ENCODE assay signal across 12 cellular contexts in the genomic region with DNA sequence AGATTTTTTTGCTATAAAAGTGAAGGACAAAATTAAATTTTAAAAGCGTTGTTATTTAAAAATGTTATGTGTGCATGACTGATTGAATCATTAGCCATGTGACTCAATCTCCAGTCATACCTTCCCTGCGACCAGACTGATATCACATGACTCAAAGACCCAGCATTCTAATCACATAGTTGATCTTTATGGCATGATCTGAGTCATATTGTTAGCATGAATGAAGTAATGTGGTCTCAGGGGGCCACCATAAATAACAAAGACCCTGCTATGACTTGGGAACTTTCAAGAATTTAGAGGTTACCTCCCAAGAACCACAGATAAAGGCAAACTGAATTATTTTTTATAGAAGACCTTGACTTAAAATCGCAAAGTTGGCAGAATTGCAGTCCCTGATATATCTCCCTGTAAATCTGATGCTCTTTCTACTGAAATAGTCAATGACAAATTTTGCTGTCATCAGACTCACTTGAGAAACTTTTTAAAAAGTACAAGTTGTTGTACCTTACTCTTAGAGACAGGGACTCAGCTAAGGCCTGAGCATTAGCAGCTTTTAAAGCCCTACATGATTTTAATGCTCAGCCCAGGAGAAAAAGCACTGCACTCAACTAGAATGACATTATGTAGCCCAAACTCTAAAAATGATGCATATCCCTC.
DNase-seq lines count a peak whose midpoint lies in the region; ATAC-seq and TF ChIP-seq lines count a peak whose summit lies in the region.
"Had no signal": no experiment of that assay in that cellular context is flagged by ENCODE, and none has a peak within 500 bp of the region (broad histone marks: within the 10 kb centered on the region; RNA-seq: fewer than 3 reads in every experiment).

No MANE protein-coding gene starts in this region.

- no peak for TF ChIP-seq CTCF in HFF-Myc (IDR thresholded peaks at IDR 0.05; ENCODE audit: low read depth, low read length, missing control alignments)

- DNase-seq in A172 (ENCODE audit: low spot score) (peak; percentile 96), HFF-Myc (ENCODE audit: extremely low read depth, low read depth) (peak; percentile 24), SK-N-MC (ENCODE audit: low read depth, low spot score) (no peak), fibroblast of the conjunctiva (ENCODE audit: low read depth) (peak; percentile 14), cerebellar nuclear complex (lab: John Stamatoyannopoulos, UW) (no peak), NCI-H1417 (lab: John Stamatoyannopoulos, UW) (no peak)
- DNase-seq in activated CD8-positive, alpha-beta memory T cell treated with anti-CD3 and anti-CD28 coated beads for 24 hours, result no peak
- DNase-seq: activated T-cell treated with anti-CD3 and anti-CD28 coated beads for 4 hours, body of pancreas had no signal

- no peaks in the 10 kb centered on the region for H3K9me3 ChIP-seq in SK-N-MC (ENCODE audit: low read depth, low read length)
- H3K9me3 ChIP-seq: body of pancreas, neutrophil had no signal

- H3K4me3 ChIP-seq in HFF-Myc (replicated peaks; ENCODE audit: low read depth, low read length) (no peak overlapping the region), SK-N-MC (no peak overlapping the region)
- H3K4me3 ChIP-seq: body of pancreas, PC-9 had no signal

- peak overlapping the region; percentile 62; the same call in 1 of the 2 replicates for H3K27ac ChIP-seq in SK-N-MC
- H3K27ac ChIP-seq: body of pancreas, neutrophil, PC-9 had no signal

- no peak overlapping the region for H3K9ac ChIP-seq in SK-N-MC (ENCODE audit: insufficient read length)

- no peak for ATAC-seq in HG02763 (IDR thresholded peaks at IDR 0.05; ENCODE audit: unreplicated experiment)
- ATAC-seq: body of pancreas had no signal

- H3K36me3 ChIP-seq in SK-N-MC (ENCODE audit: insufficient read depth, low read length), result no peaks in the 10 kb centered on the region
- H3K36me3 ChIP-seq: neutrophil had no signal

Comparison
In these comparisons a context has a peak if more than half of its experiments do, and no peak if none do; other contexts are left out.
1. DNase-seq: peak in A172 (single experiment), HFF-Myc (single experiment) and fibroblast of the conjunctiva (single experiment); none in SK-N-MC (single experiment), activated CD8-positive, alpha-beta memory T cell treated with anti-CD3 and anti-CD28 coated beads for 24 hours (single experiment), cerebellar nuclear complex (0 of 2) and NCI-H1417 (0 of 3).